In the genomic region with DNA sequence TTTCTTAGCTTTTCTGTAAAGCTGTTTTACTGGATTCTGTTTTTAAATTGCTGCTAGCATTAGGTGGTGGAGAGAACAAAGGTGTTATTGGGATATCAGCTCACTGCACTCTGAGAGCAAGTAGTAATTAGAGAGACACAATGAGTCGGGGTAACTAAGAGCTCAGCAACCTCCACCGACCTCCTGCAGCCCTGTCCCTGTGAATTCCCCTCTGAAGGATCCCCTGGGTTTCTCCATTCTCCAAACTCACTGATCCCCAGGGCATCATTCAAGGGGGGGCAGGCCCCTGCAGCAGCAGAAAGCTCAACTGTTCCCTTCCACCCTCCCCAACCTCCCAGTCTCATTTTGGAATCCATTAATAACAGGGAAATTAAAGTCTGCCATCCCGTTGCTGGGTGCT, we compare ENCODE assay signal across 17 cellular contexts.
DNase-seq lines count a peak whose midpoint lies in the region; ATAC-seq and TF ChIP-seq lines count a peak whose summit lies in the region.
"Had no signal": no experiment of that assay in that cellular context is flagged by ENCODE, and none has a peak within 500 bp of the region (broad histone marks: within the 10 kb centered on the region; RNA-seq: fewer than 3 reads in every experiment).

No MANE protein-coding gene starts in this region.

- no peaks in the 10 kb centered on the region for H3K27me3 ChIP-seq in neural progenitor cell
- H3K27me3 ChIP-seq in SJCRH30 = no peaks in the 10 kb centered on the region
- H3K27me3 ChIP-seq in CD4-positive, alpha-beta T cell (ENCODE audit: control insufficient read depth, insufficient read depth, low read length) = no peaks in the 10 kb centered on the region

- H3K36me3 ChIP-seq in neural progenitor cell (no peaks in the 10 kb centered on the region), SJCRH30 (no peaks in the 10 kb centered on the region)

- H3K4me3 ChIP-seq in neural progenitor cell (peak overlapping the region; percentile 18), SJCRH30 (no peak overlapping the region)
- H3K4me3 ChIP-seq: K562, PC-9 had no signal

- H4K20me1 ChIP-seq in neural progenitor cell (ENCODE audit: low read depth) = no peaks in the 10 kb centered on the region

- intact Hi-C loops in CD4-positive, alpha-beta T cell (cut with DNase I, micrococcal nuclease) = no loop called here

- H3K27ac Mint-ChIP-seq in brain (peak overlapping the region; percentile 44 to 83 (median 65)), neural progenitor cell (peak overlapping the region; percentile 27)
- no peak overlapping the region for H3K27ac Mint-ChIP-seq in CD4-positive, alpha-beta T cell
- H3K27ac Mint-ChIP-seq: T-cell had no signal

- H3K9me3 ChIP-seq in neural progenitor cell (ENCODE audit: low read depth) = no peaks in the 10 kb centered on the region
- H3K9me3 ChIP-seq in SJCRH30 (replicated peaks) = no peaks in the 10 kb centered on the region
- H3K9me3 ChIP-seq in CD4-positive, alpha-beta T cell (ENCODE audit: control insufficient read depth, low read length) = no peaks in the 10 kb centered on the region

- peaks cover 33% of the 10 kb centered on the region for H3K36me3 Mint-ChIP-seq in brain
- H3K36me3 Mint-ChIP-seq in neural progenitor cell = peaks cover 6% of the 10 kb centered on the region
- no peaks in the 10 kb centered on the region for H3K36me3 Mint-ChIP-seq in CD4-positive, alpha-beta T cell (ENCODE audit: low read depth)
- H3K36me3 Mint-ChIP-seq: CD4-positive, CD25-positive, alpha-beta regulatory T cell; T-cell had no signal

- peaks cover 91% of the 10 kb centered on the region for H3K4me1 ChIP-seq in neural progenitor cell
- peaks cover 2% of the 10 kb centered on the region; the same call in 1 of the 2 replicates for H3K4me1 ChIP-seq in SJCRH30

- H3K4me1 Mint-ChIP-seq in brain = peaks cover 68% of the 10 kb centered on the region
- H3K4me1 Mint-ChIP-seq in neural progenitor cell = peaks cover 69% of the 10 kb centered on the region
- no peaks in the 10 kb centered on the region for H3K4me1 Mint-ChIP-seq in CD4-positive, alpha-beta T cell (ENCODE audit: low read depth)
- H3K4me1 Mint-ChIP-seq: CD4-positive, CD25-positive, alpha-beta regulatory T cell; T-cell had no signal

- H3K27ac ChIP-seq in neural progenitor cell = peak overlapping the region; percentile 85
- no peak overlapping the region for H3K27ac ChIP-seq in SJCRH30
- H3K27ac ChIP-seq in CD4-positive, alpha-beta T cell (ENCODE audit: low read depth, low read length) = no peak overlapping the region
- H3K27ac ChIP-seq: PC-9 had no signal

- DNase-seq in ELF-1 (ENCODE audit: low read depth, low spot score) = peak; percentile 51
- peak; percentile 34 for DNase-seq in NCI-H1417 treated with DMSO at 0.1 percent for 48 hours (lab: John Stamatoyannopoulos, UW)
- DNase-seq in neural progenitor cell (ENCODE audit: low spot score) = peak; percentile 80
- DNase-seq in SJCRH30 = no peak
- no peak for DNase-seq in CD4-positive, alpha-beta T cell
- no peak for DNase-seq in COLO668 (lab: John Stamatoyannopoulos, UW; ENCODE audit: unreplicated experiment)
- DNase-seq: CD4-positive, CD25-positive, alpha-beta regulatory T cell; DND-41; NCI-H1048; NCI-H187 treated with DMSO at 0.1 percent for 48 hours; NCI-H345; NCI-H526 treated with DMSO at 0.1 percent for 48 hours; PC-9; T-cell had no signal

- ATAC-seq in GM18517 (IDR thresholded peaks at IDR 0.05; ENCODE audit: unreplicated experiment) = no peak
- no peak for ATAC-seq in CD4-positive, alpha-beta T cell (ENCODE audit: poor library complexity)
- ATAC-seq: K562, T-cell had no signal

- H3K4me3 Mint-ChIP-seq in brain = peak overlapping the region in 2 of 5 experiments; percentile 6 to 65
- H3K4me3 Mint-ChIP-seq in neural progenitor cell = no peak overlapping the region
- H3K4me3 Mint-ChIP-seq in CD4-positive, alpha-beta T cell = no peak overlapping the region
- H3K4me3 Mint-ChIP-seq: CD4-positive, CD25-positive, alpha-beta regulatory T cell; T-cell had no signal

- no peak overlapping the region for H2AFZ ChIP-seq in neural progenitor cell (replicated peaks)
- H2AFZ ChIP-seq: PC-9 had no signal

- H3K27me3 Mint-ChIP-seq in brain = no peaks in the 10 kb centered on the region
- H3K27me3 Mint-ChIP-seq in neural progenitor cell (ENCODE audit: insufficient read depth, low read depth) = peaks cover 8% of the 10 kb centered on the region
- peaks cover 9% of the 10 kb centered on the region for H3K27me3 Mint-ChIP-seq in CD4-positive, alpha-beta T cell

- no peak overlapping the region for H3K9ac ChIP-seq in neural progenitor cell

- no peak for TF ChIP-seq CTCF in brain (conservative IDR thresholded peaks at IDR 0.05)
- no peak for TF ChIP-seq CTCF in neural progenitor cell (IDR thresholded peaks at IDR 0.05)
- no peak for TF ChIP-seq CTCF in CD4-positive, alpha-beta T cell (IDR thresholded peaks at IDR 0.05)

- POLR2A ChIA-PET in CD4-positive, alpha-beta T cell (lab: Charles Lee) = no interaction called here

- H3F3A ChIP-seq in neural progenitor cell (ENCODE audit: low read depth) = peaks cover 70% of the 10 kb centered on the region

- no peaks in the 10 kb centered on the region for H3K9me3 Mint-ChIP-seq in brain
- no peaks in the 10 kb centered on the region for H3K9me3 Mint-ChIP-seq in neural progenitor cell
- no peaks in the 10 kb centered on the region for H3K9me3 Mint-ChIP-seq in CD4-positive, alpha-beta T cell
- H3K9me3 Mint-ChIP-seq: T-cell had no signal

- CTCF ChIA-PET in CD4-positive, alpha-beta T cell (lab: Charles Lee) = no interaction called here

- peak overlapping the region; percentile 69 for H3K4me2 ChIP-seq in neural progenitor cell
- H3K4me2 ChIP-seq: PC-9 had no signal

- H3K79me2 ChIP-seq in neural progenitor cell (ENCODE audit: low read depth) = peaks cover 33% of the 10 kb centered on the region

Comparison
In these comparisons a context has a peak if more than half of its experiments do, and no peak if none do; other contexts are left out.
1. DNase-seq: peak in ELF-1 (single experiment), NCI-H1417 treated with DMSO at 0.1 percent for 48 hours (single experiment) and neural progenitor cell (single experiment); none in SJCRH30 (0 of 2), CD4-positive, alpha-beta T cell (0 of 10) and COLO668 (single experiment).